30 cellular contexts compared by ENCODE assay signal in the genomic region with DNA sequence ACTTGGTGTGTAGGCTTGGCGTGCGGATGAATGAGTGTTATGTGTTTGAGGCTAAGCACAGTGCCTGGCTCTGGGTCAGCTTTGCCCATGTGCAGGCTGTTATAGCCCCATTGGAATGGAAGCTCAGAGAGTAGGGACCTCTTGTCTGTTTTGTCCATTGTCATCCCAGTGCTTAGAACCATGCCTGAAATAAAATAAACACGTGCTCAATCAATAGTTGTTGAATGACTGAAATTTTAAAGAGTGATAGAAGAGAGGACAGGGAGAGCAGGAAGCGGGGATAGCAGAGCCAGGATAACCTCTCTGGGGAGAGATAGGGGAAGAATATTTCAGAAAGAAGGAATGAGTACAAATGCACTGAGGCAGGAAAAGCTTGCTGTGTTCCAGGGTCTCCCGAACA.
"Had no signal": no experiment of that assay in that cellular context is flagged by ENCODE, and none has a peak within 500 bp of the region (broad histone marks: within the 10 kb centered on the region; RNA-seq: fewer than 3 reads in every experiment).

No MANE protein-coding gene starts in this region.

- DNase-seq: activated B cell treated with CpG ODN at 0.5 μM for 24 hours; activated CD4-positive, alpha-beta memory T cell treated with anti-CD3 and anti-CD28 coated beads for 36 hours; activated CD4-positive, alpha-beta T cell treated with anti-CD3 and anti-CD28 coated beads for 48 hours; activated CD4-positive, alpha-beta T cell treated with anti-CD3 and anti-CD28 coated beads, Interleukin-2, amount 50 U/mL, for 1 hour; activated CD8-positive, alpha-beta memory T cell treated with anti-CD3 and anti-CD28 coated beads, Interleukin-2, amount 50 U/mL, for 4 hours; activated CD8-positive, alpha-beta T cell treated with anti-CD3 and anti-CD28 coated beads, Interleukin-2, amount 10 ng/mL, durations not matched to agents 7 days and 5 days; activated effector memory CD4-positive, alpha-beta T cell treated with anti-CD3 and anti-CD28 coated beads, Interleukin-2, amount 50 U/mL, for 16 hours; activated T-cell treated with anti-CD3 and anti-CD28 coated beads, Interleukin-2, amount 50 U/mL, for 48 hours; amniotic stem cell; body of pancreas; central memory CD4-positive, alpha-beta T cell; cerebellar nuclear complex; colonic mucosa; effector CD8-positive, alpha-beta T cell; esophagus squamous epithelium; foreskin melanocyte; T-helper 17 cell; T1000; WERI-Rb-1 had no signal

- H3K4me3 ChIP-seq: body of pancreas, cardiac muscle cell, colonic mucosa, esophagus squamous epithelium, gastroesophageal sphincter had no signal

- H3K4me1 ChIP-seq: body of pancreas, colonic mucosa had no signal

- H3K27ac ChIP-seq: body of pancreas, cardiac muscle cell, colonic mucosa, epithelial cell of prostate, esophagus squamous epithelium, gastroesophageal sphincter, WERI-Rb-1 had no signal

- H3K9me3 ChIP-seq: body of pancreas, colonic mucosa, esophagus squamous epithelium, gastroesophageal sphincter had no signal

- FAIRE-seq: endometrium, endothelial cell of umbilical vein had no signal

- H3K4me3 Mint-ChIP-seq: activated B cell treated with CpG ODN at 0.5 μM for 24 hours; activated CD4-positive, alpha-beta memory T cell treated with anti-CD3 and anti-CD28 coated beads for 36 hours; activated CD8-positive, alpha-beta memory T cell treated with anti-CD3 and anti-CD28 coated beads, Interleukin-2, amount 10 ng/mL, durations not matched to agents 7 days and 5 days; activated CD8-positive, alpha-beta T cell treated with anti-CD3 and anti-CD28 coated beads, Interleukin-2, amount 10 ng/mL, durations not matched to agents 7 days and 5 days; activated naive CD4-positive, alpha-beta T cell treated with anti-CD3 and anti-CD28 coated beads for 36 hours; activated T-helper 1 cell treated with anti-CD3 and anti-CD28 coated beads, Interleukin-12 subunit alpha, Interleukin-12 subunit beta, Interleukin-2, Interleukin-4 antibody, amounts not matched to agents 30 ng/mL and 10 ng/mL and 1 ng/mL, durations not matched to agents 14 hours and 24 hours and 36 hours; T-helper 2 cell treated with Interferon-gamma antibody and Interleukin-4, amounts not matched to agents 5 μg/mL and 100 μg/mL, for 36 hours had no signal

- H3K36me3 ChIP-seq: cardiac muscle cell, colonic mucosa, esophagus squamous epithelium, gastroesophageal sphincter, WERI-Rb-1 had no signal

- H3K27ac Mint-ChIP-seq: activated B cell treated with CpG ODN at 0.5 μM for 24 hours; activated CD4-positive, alpha-beta memory T cell treated with anti-CD3 and anti-CD28 coated beads for 36 hours; activated CD8-positive, alpha-beta memory T cell treated with anti-CD3 and anti-CD28 coated beads, Interleukin-2, amount 10 ng/mL, durations not matched to agents 7 days and 5 days; activated CD8-positive, alpha-beta T cell treated with anti-CD3 and anti-CD28 coated beads, Interleukin-2, amount 10 ng/mL, durations not matched to agents 7 days and 5 days; activated naive CD4-positive, alpha-beta T cell treated with anti-CD3 and anti-CD28 coated beads for 36 hours; activated T-helper 1 cell treated with anti-CD3 and anti-CD28 coated beads, Interleukin-12 subunit alpha, Interleukin-12 subunit beta, Interleukin-2, Interleukin-4 antibody, amounts not matched to agents 30 ng/mL and 10 ng/mL and 1 ng/mL, durations not matched to agents 14 hours and 24 hours and 36 hours; activated T-helper 2 cell treated with anti-CD3 and anti-CD28 coated beads, Interferon-gamma antibody, Interleukin-2, Interleukin-4, amounts not matched to agents 10 μg/mL and 5 μg/mL and 100 μg/mL, durations not matched to agents 14 hours and 24 hours and 36 hours had no signal

- H3K9me3 Mint-ChIP-seq: activated B cell treated with CpG ODN at 0.5 μM for 24 hours; activated CD4-positive, alpha-beta memory T cell treated with anti-CD3 and anti-CD28 coated beads for 36 hours; activated T-helper 1 cell treated with anti-CD3 and anti-CD28 coated beads, Interleukin-12 subunit alpha, Interleukin-12 subunit beta, Interleukin-2, Interleukin-4 antibody, amounts not matched to agents 30 ng/mL and 10 ng/mL and 1 ng/mL, durations not matched to agents 14 hours and 24 hours and 36 hours; activated T-helper 2 cell treated with anti-CD3 and anti-CD28 coated beads, Interferon-gamma antibody, Interleukin-2, Interleukin-4, amounts not matched to agents 10 μg/mL and 5 μg/mL and 100 μg/mL, durations not matched to agents 14 hours and 24 hours and 36 hours; T-helper 2 cell treated with Interferon-gamma antibody and Interleukin-4, amounts not matched to agents 5 μg/mL and 100 μg/mL, for 36 hours had no signal

- ATAC-seq: body of pancreas, gastroesophageal sphincter had no signal

- H3K36me3 Mint-ChIP-seq: activated CD4-positive, alpha-beta memory T cell treated with anti-CD3 and anti-CD28 coated beads for 36 hours; activated CD8-positive, alpha-beta memory T cell treated with anti-CD3 and anti-CD28 coated beads, Interleukin-2, amount 10 ng/mL, durations not matched to agents 7 days and 5 days; activated naive CD8-positive, alpha-beta T cell had no signal

- H3K4me1 Mint-ChIP-seq: activated B cell treated with CpG ODN at 0.5 μM for 24 hours had no signal

- H3K27me3 ChIP-seq: cardiac muscle cell, colonic mucosa, esophagus squamous epithelium, gastroesophageal sphincter had no signal
